Comparison of ENCODE assay signal across 8 cellular contexts in genomic region chr11:8080674-8081590, GRCh38. TPM values are rescaled to one million over a fixed set of nuclear protein-coding genes. Genes with fewer than 3 reads are reported as not detected.
A peak's percentile ranks its signal among the peaks of the same experiment; 100 is the strongest.
DNase-seq lines count a peak whose midpoint lies in the region; ATAC-seq and TF ChIP-seq lines count a peak whose summit lies in the region.

A gene with protein sequence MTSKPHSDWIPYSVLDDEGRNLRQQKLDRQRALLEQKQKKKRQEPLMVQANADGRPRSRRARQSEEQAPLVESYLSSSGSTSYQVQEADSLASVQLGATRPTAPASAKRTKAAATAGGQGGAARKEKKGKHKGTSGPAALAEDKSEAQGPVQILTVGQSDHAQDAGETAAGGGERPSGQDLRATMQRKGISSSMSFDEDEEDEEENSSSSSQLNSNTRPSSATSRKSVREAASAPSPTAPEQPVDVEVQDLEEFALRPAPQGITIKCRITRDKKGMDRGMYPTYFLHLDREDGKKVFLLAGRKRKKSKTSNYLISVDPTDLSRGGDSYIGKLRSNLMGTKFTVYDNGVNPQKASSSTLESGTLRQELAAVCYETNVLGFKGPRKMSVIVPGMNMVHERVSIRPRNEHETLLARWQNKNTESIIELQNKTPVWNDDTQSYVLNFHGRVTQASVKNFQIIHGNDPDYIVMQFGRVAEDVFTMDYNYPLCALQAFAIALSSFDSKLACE (plus strand): TSS chr11:8081211. CDS start chr11:8081511, 300 bp downstream.

- H3K4me1 Mint-ChIP-seq in WTC11 (peaks cover 48% of the 10 kb centered on the region), neural progenitor cell (peaks cover 52% of the 10 kb centered on the region)

- no peaks in the 10 kb centered on the region for H3K9me3 ChIP-seq in neural progenitor cell (ENCODE audit: low read depth)

- H3K9ac ChIP-seq in neural progenitor cell: no peak within 1 kb of the TSS

- peaks cover 18% of the 10 kb centered on the region for H3F3A ChIP-seq in neural progenitor cell (ENCODE audit: low read depth)

- no peaks in the 10 kb centered on the region for H3K9me3 Mint-ChIP-seq in WTC11
- H3K9me3 Mint-ChIP-seq in neural progenitor cell: no peaks in the 10 kb centered on the region

- TF ChIP-seq CTCF in WTC11 (IDR thresholded peaks at IDR 0.05) (no peak), fibroblast of villous mesenchyme (IDR thresholded peaks at IDR 0.05; ENCODE audit: insufficient read depth, low read depth, low read length) (no peak), neural progenitor cell (IDR thresholded peaks at IDR 0.05) (no peak)

- H3K4me3 ChIP-seq in fibroblast of villous mesenchyme (ENCODE audit: low read depth, low read length) (peak within 1 kb of the TSS; percentile 60), neural progenitor cell (peak within 1 kb of the TSS; percentile 66)

- no peak within 1 kb of the TSS for H3K27ac Mint-ChIP-seq in WTC11
- H3K27ac Mint-ChIP-seq in neural progenitor cell: peak within 1 kb of the TSS; percentile 69

- no peak within 1 kb of the TSS for H3K27ac ChIP-seq in neural progenitor cell

- H3K36me3 Mint-ChIP-seq in WTC11 (no peaks in the 10 kb centered on the region), neural progenitor cell (peaks cover 1% of the 10 kb centered on the region)

- H3K27me3 ChIP-seq in neural progenitor cell: peaks cover 21% of the 10 kb centered on the region

- H3K27me3 Mint-ChIP-seq in WTC11 (ENCODE audit: low read depth): peaks cover 42% of the 10 kb centered on the region
- H3K27me3 Mint-ChIP-seq in neural progenitor cell (ENCODE audit: insufficient read depth, low read depth): peaks cover 22% of the 10 kb centered on the region

- H3K79me2 ChIP-seq in neural progenitor cell (ENCODE audit: low read depth): peaks cover 32% of the 10 kb centered on the region

- H3K4me3 Mint-ChIP-seq in WTC11 (peak within 1 kb of the TSS; percentile 79), neural progenitor cell (peak within 1 kb of the TSS; percentile 89)

- peak within 1 kb of the TSS; percentile 89 for H2AFZ ChIP-seq in neural progenitor cell (replicated peaks)

- POLR2A ChIA-PET in WTC11 (lab: Charles Lee): interaction anchor here (0.7 kb wide), 1 partner anchor 10 kb away, joined by 3 read pairs; no protein-coding TSS in a partner anchor

- peaks cover 40% of the 10 kb centered on the region for H3K4me1 ChIP-seq in neural progenitor cell

- H3K36me3 ChIP-seq in neural progenitor cell: no peaks in the 10 kb centered on the region

- peak within 1 kb of the TSS; percentile 94 for H3K4me2 ChIP-seq in neural progenitor cell

- DNase-seq in activated CD4-positive, CD25-positive, alpha-beta regulatory T cell (lab: John Stamatoyannopoulos, UW): no peak
- DNase-seq in WTC11 (ENCODE audit: low spot score) (peak; percentile 70), fibroblast of villous mesenchyme (ENCODE audit: low read depth) (peak; percentile 7), neural progenitor cell (ENCODE audit: low spot score) (peak; percentile 78), NCI-H2029 (lab: John Stamatoyannopoulos, UW) (no peak), NCI-H2029 treated with DMSO at 0.1 percent for 48 hours (lab: John Stamatoyannopoulos, UW) (no peak), NCI-H2107 treated with DMSO at 0.1 percent for 48 hours (lab: John Stamatoyannopoulos, UW; ENCODE audit: unreplicated experiment) (no peak)

- CTCF ChIA-PET in WTC11 (lab: Charles Lee): interaction anchor here (0.6 to 6.6 kb wide), 14 partner anchors 9 to 783 kb away, joined by 3 to 63 read pairs (median 8); no protein-coding TSS in a partner anchor

- H4K20me1 ChIP-seq in neural progenitor cell (ENCODE audit: low read depth): peaks cover 35% of the 10 kb centered on the region

- ATAC-seq in activated CD4-positive, CD25-positive, alpha-beta regulatory T cell treated with anti-CD3 and anti-CD28 coated beads, Interleukin-2, amount 50 U/mL, for 24 hours: peak; percentile 27 to 32
- peak; percentile 44 for ATAC-seq in WTC11

TF ChIP-seq in WTC11, 78 proteins besides CTCF, POLR2A, EP300 and RAD21 (continues in another document):
- TF ChIP-seq, protein P1, sequence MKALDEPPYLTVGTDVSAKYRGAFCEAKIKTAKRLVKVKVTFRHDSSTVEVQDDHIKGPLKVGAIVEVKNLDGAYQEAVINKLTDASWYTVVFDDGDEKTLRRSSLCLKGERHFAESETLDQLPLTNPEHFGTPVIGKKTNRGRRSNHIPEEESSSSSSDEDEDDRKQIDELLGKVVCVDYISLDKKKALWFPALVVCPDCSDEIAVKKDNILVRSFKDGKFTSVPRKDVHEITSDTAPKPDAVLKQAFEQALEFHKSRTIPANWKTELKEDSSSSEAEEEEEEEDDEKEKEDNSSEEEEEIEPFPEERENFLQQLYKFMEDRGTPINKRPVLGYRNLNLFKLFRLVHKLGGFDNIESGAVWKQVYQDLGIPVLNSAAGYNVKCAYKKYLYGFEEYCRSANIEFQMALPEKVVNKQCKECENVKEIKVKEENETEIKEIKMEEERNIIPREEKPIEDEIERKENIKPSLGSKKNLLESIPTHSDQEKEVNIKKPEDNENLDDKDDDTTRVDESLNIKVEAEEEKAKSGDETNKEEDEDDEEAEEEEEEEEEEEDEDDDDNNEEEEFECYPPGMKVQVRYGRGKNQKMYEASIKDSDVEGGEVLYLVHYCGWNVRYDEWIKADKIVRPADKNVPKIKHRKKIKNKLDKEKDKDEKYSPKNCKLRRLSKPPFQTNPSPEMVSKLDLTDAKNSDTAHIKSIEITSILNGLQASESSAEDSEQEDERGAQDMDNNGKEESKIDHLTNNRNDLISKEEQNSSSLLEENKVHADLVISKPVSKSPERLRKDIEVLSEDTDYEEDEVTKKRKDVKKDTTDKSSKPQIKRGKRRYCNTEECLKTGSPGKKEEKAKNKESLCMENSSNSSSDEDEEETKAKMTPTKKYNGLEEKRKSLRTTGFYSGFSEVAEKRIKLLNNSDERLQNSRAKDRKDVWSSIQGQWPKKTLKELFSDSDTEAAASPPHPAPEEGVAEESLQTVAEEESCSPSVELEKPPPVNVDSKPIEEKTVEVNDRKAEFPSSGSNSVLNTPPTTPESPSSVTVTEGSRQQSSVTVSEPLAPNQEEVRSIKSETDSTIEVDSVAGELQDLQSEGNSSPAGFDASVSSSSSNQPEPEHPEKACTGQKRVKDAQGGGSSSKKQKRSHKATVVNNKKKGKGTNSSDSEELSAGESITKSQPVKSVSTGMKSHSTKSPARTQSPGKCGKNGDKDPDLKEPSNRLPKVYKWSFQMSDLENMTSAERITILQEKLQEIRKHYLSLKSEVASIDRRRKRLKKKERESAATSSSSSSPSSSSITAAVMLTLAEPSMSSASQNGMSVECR (CRISPR knock-in tag; IDR thresholded peaks at IDR 0.05; ENCODE audit: borderline replicate concordance): no peak
- TF ChIP-seq HMGXB4 (CRISPR knock-in tag; IDR thresholded peaks at IDR 0.05): peak; percentile 15; the same call in 1 of the 2 replicates
- TF ChIP-seq GTF2I (CRISPR knock-in tag; conservative IDR thresholded peaks at IDR 0.05): peak; percentile 94
- peak; percentile 73; the same call in 1 of the 2 replicates for TF ChIP-seq ZNF121 (CRISPR knock-in tag; IDR thresholded peaks at IDR 0.05)
- TF ChIP-seq ZNF219 (CRISPR knock-in tag; IDR thresholded peaks at IDR 0.05; ENCODE audit: borderline replicate concordance): no peak
- TF ChIP-seq, protein P2, sequence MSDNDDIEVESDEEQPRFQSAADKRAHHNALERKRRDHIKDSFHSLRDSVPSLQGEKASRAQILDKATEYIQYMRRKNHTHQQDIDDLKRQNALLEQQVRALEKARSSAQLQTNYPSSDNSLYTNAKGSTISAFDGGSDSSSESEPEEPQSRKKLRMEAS (CRISPR knock-in tag; IDR thresholded peaks at IDR 0.05): peak; percentile 45; the same call in 1 of the 2 replicates
- 0 out of 2 replicates have a peak, but pooled peaks have one; percentile 9 for TF ChIP-seq SP1 (CRISPR knock-in tag; conservative IDR thresholded peaks at IDR 0.05)
- TF ChIP-seq ZBTB21 (CRISPR knock-in tag; IDR thresholded peaks at IDR 0.05; ENCODE audit: borderline replicate concordance): 0 out of 2 replicates have a peak, but pooled peaks have one; percentile 45
- peak; percentile 36; the same call in 1 of the 2 replicates for TF ChIP-seq FOXP1 (CRISPR knock-in tag; IDR thresholded peaks at IDR 0.05; ENCODE audit: borderline replicate concordance)
- TF ChIP-seq ZNF317 (CRISPR knock-in tag; IDR thresholded peaks at IDR 0.05; ENCODE audit: borderline replicate concordance, low read depth): no peak
- 0 out of 2 replicates have a peak, but pooled peaks have one; percentile 11 for TF ChIP-seq FOXP4 (CRISPR knock-in tag; IDR thresholded peaks at IDR 0.05)
- TF ChIP-seq ZNF263 (CRISPR knock-in tag; IDR thresholded peaks at IDR 0.05; ENCODE audit: low read depth): no peak

RNA-seq across cellular contexts. Expression of the gene that starts here (rescaled TPM):
- total RNA-seq in WTC11 (2021): 29.2 to 32.1 TPM (median 30.0 TPM) in 3 replicates
- 1.9 and 5.2 TPM in 2 replicates for total RNA-seq in fibroblast of villous mesenchyme
- total RNA-seq in neural progenitor cell (ENCODE audit: low replicate concordance): 28.7 and 41.3 TPM in 2 replicates

Comparison
In these comparisons a context has a peak if more than half of its experiments do, and no peak if none do; other contexts are left out.
1. DNase-seq: peak in WTC11 (single experiment), fibroblast of villous mesenchyme (single experiment) and neural progenitor cell (single experiment); none in activated CD4-positive, CD25-positive, alpha-beta regulatory T cell (0 of 4), NCI-H2029 (single experiment), NCI-H2029 treated with DMSO at 0.1 percent for 48 hours (single experiment) and NCI-H2107 treated with DMSO at 0.1 percent for 48 hours (single experiment).